14 cellular contexts compared by ENCODE assay signal in genomic region chr15:64558460-64559179, GRCh38.
DNase-seq lines count a peak whose midpoint lies in the region; ATAC-seq, FAIRE-seq and TF ChIP-seq lines count a peak whose summit lies in the region.
"Had no signal": no experiment of that assay in that cellular context is flagged by ENCODE, and none has a peak within 500 bp of the region (broad histone marks: within the 10 kb centered on the region; RNA-seq: fewer than 3 reads in every experiment).

No MANE protein-coding gene starts in this region.

- no peaks in the 10 kb centered on the region for H3K9me3 ChIP-seq in kidney (ENCODE audit: control insufficient read depth in 1 of 2, low read length in 2 of 2)
- H3K9me3 ChIP-seq: transverse colon had no signal

- TF ChIP-seq CTCF in BJ (IDR thresholded peaks at IDR 0.05; ENCODE audit: insufficient read depth, low read depth, low read length) (no peak), HFFc6 (IDR thresholded peaks at IDR 0.05) (no peak), chondrocyte (IDR thresholded peaks at IDR 0.05) (no peak), foreskin fibroblast (IDR thresholded peaks at IDR 0.05; ENCODE audit: low read depth, low read length) (no peak), kidney (IDR thresholded peaks at IDR 0.05; ENCODE audit: borderline replicate concordance, extremely low read depth, insufficient read depth) (no peak)

- peaks cover 0 to 4% of the 10 kb centered on the region in 2 donors for H3K4me1 ChIP-seq in kidney (ENCODE audit: control insufficient read depth in 1 of 2, insufficient read depth in 1 of 2, low read depth in 1 of 2, low read length in 2 of 2)

- no peaks in the 10 kb centered on the region for H3K36me3 ChIP-seq in BJ (ENCODE audit: control insufficient read depth, insufficient read depth, low read length)
- H3K36me3 ChIP-seq in kidney (ENCODE audit: control insufficient read depth in 1 of 2, insufficient read depth in 2 of 2, low read length in 2 of 2): no peaks in the 10 kb centered on the region
- H3K36me3 ChIP-seq: transverse colon had no signal

- no peaks in the 10 kb centered on the region; the same call in 1 of the 2 replicates for H3K27me3 Mint-ChIP-seq in HFFc6 (ENCODE audit: insufficient read depth)
- no peaks in the 10 kb centered on the region for H3K27me3 Mint-ChIP-seq in chondrocyte (ENCODE audit: low read depth)

- CTCF ChIA-PET in BJ (lab: Yijun Ruan, JAX): interaction anchor here (0.7 to 1.8 kb wide), 4 partner anchors 8 to 37 kb away, joined by 3 to 5 read pairs (median 4); no protein-coding TSS in a partner anchor

- H3K4me3 ChIP-seq in BJ (ENCODE audit: low read depth, low read length): no peak overlapping the region
- H3K4me3 ChIP-seq in foreskin fibroblast (ENCODE audit: low read depth in 1 of 2, low read length in 2 of 2): no peak overlapping the region
- no peak overlapping the region for H3K4me3 ChIP-seq in kidney (ENCODE audit: low read length in 2 of 2)
- H3K4me3 ChIP-seq: transverse colon had no signal

- no peak overlapping the region for H3K9ac ChIP-seq in kidney (ENCODE audit: low read length in 2 of 2)

- H3K36me3 Mint-ChIP-seq in HFFc6 (ENCODE audit: low read depth): peaks cover 4% of the 10 kb centered on the region; the same call in 1 of the 2 replicates
- no peaks in the 10 kb centered on the region for H3K36me3 Mint-ChIP-seq in chondrocyte (ENCODE audit: low read depth)

- H3K4me3 Mint-ChIP-seq in HFFc6 (no peak overlapping the region), chondrocyte (ENCODE audit: unreplicated experiment) (no peak overlapping the region)

- H3K27ac Mint-ChIP-seq in HFFc6 (peak overlapping the region; percentile 44), chondrocyte (ENCODE audit: unreplicated experiment) (peak overlapping the region; percentile 24)

- POLR2A ChIA-PET in BJ (lab: Charles Lee): interaction anchor here (0.6 kb wide), 1 partner anchor 27 kb away, joined by 8 read pairs; no protein-coding TSS in a partner anchor

- no peaks in the 10 kb centered on the region for H3K27me3 ChIP-seq in BJ (ENCODE audit: control insufficient read depth, insufficient read depth, low read length)
- H3K27me3 ChIP-seq: transverse colon had no signal

- intact Hi-C loops in kidney (cut with DNase I): no loop called here

- DNase-seq in BJ (ENCODE audit: low read depth) (peak; percentile 12), HFFc6 (peak; percentile 8), chondrocyte (ENCODE audit: low spot score) (no peak), myocyte (ENCODE audit: low read depth) (peak; percentile 18), HuH-7 (ENCODE audit: low spot score) (no peak), foreskin fibroblast (no peak), kidney (no peak)
- DNase-seq: cortex of kidney; KBM-7; NCI-H1694; stimulated activated CD4-positive, alpha-beta T cell treated with anti-CD3 and anti-CD28 coated beads, Interleukin-1b, Interleukin-23, amount 100 ng/mL, for 48 hours; transverse colon had no signal

- H3K27ac ChIP-seq in kidney (ENCODE audit: low read depth in 2 of 2, low read length in 2 of 2): peak overlapping the region in 1 of 2 donors; percentile 2
- H3K27ac ChIP-seq: C4-2B had no signal

- ATAC-seq in HG02642 (IDR thresholded peaks at IDR 0.05; ENCODE audit: poor library complexity, unreplicated experiment): no peak

- FAIRE-seq in kidney (lab: Jason Lieb, UNC): no peak

- H3K9me3 Mint-ChIP-seq in HFFc6: no peaks in the 10 kb centered on the region
- H3K9me3 Mint-ChIP-seq in chondrocyte (ENCODE audit: low read depth): no peaks in the 10 kb centered on the region

- H3K4me1 Mint-ChIP-seq in HFFc6 (ENCODE audit: low read depth): peaks cover 27% of the 10 kb centered on the region
- H3K4me1 Mint-ChIP-seq in chondrocyte (ENCODE audit: low read depth): peaks cover 20% of the 10 kb centered on the region

Comparison
In these comparisons a context has a peak if more than half of its experiments do, and no peak if none do; other contexts are left out.
1. DNase-seq: peak in BJ (single experiment), HFFc6 (single experiment) and myocyte (single experiment); none in chondrocyte (single experiment), HuH-7 (single experiment), foreskin fibroblast (0 of 2) and kidney (single experiment).